In the genomic region with DNA sequence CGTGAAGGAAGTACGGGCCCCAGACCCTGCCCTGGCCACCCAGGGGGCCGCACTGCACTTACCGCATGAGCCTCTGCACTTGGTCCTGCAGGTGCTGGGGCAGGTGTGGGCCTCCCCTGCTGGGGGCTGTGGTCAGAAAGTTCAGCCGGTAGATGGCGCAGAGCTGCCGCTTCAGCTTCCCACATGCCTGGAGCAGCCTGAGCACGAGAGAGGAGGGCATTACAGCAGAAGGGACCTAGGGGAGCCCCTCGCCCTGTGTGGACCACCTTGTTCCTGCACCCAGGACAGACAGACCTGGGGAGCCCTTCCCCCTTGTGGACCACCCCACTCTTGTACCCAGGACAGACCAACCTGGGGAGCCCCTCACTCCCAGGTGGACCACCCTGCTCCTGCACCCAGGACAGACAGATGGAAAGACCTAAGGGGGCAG, we compare ENCODE assay signal across 12 cellular contexts. TPM values are rescaled to one million over a fixed set of nuclear protein-coding genes. Genes with fewer than 3 reads are reported as not detected.
DNase-seq lines count a peak whose midpoint lies in the region; ATAC-seq and TF ChIP-seq lines count a peak whose summit lies in the region.
"Had no signal": no experiment of that assay in that cellular context is flagged by ENCODE, and none has a peak within 500 bp of the region (broad histone marks: within the 10 kb centered on the region; RNA-seq: fewer than 3 reads in every experiment).

No MANE protein-coding gene starts in this region.

- TF ChIP-seq CTCF in left ventricle myocardium inferior (IDR thresholded peaks at IDR 0.05; ENCODE audit: borderline replicate concordance) = peak; percentile 37
- TF ChIP-seq CTCF in stomach (IDR thresholded peaks at IDR 0.05) = no peak
- TF ChIP-seq CTCF in thyroid gland (IDR thresholded peaks at IDR 0.05) = no peak

- TF ChIP-seq EP300 in stomach (IDR thresholded peaks at IDR 0.05) = no peak

- DNase-seq in left ventricle myocardium inferior = no peak
- DNase-seq in cardiac septum (ENCODE audit: low spot score) = no peak
- peak; percentile 48 for DNase-seq in NCI-H69 (lab: John Stamatoyannopoulos, UW)
- DNase-seq in stomach = peak; percentile 23
- DNase-seq in thyroid gland = no peak
- no peak for DNase-seq in UCSD-AML1 (lab: John Stamatoyannopoulos, UW; ENCODE audit: unreplicated experiment)
- no peak for DNase-seq in NCI-H2081 (lab: John Stamatoyannopoulos, UW)
- DNase-seq: activated T-cell treated with anti-CD3 and anti-CD28 coated beads, Interleukin-2, amount 50 U/mL, for 72 hours; aorta; NCI-H446 treated with DMSO at 0.1 percent for 48 hours had no signal

- H3K27ac ChIP-seq in left ventricle myocardium inferior (replicated peaks) = no peak overlapping the region
- H3K27ac ChIP-seq in stomach = no peak overlapping the region
- H3K27ac ChIP-seq in thyroid gland = no peak overlapping the region
- H3K27ac ChIP-seq: SJSA1 had no signal

- H3K9me3 ChIP-seq in left ventricle myocardium inferior (replicated peaks) (no peaks in the 10 kb centered on the region), stomach (no peaks in the 10 kb centered on the region), thyroid gland (no peaks in the 10 kb centered on the region)
- H3K9me3 ChIP-seq: SJSA1 had no signal

- TF ChIP-seq POLR2A in stomach (IDR thresholded peaks at IDR 0.05) = no peak
- no peak for TF ChIP-seq POLR2A in thyroid gland (IDR thresholded peaks at IDR 0.05)

- H3K4me1 ChIP-seq in left ventricle myocardium inferior (peaks cover 10% of the 10 kb centered on the region), stomach (no peaks in the 10 kb centered on the region), thyroid gland (no peaks in the 10 kb centered on the region)
- H3K4me1 ChIP-seq: SJSA1 had no signal

- no peak overlapping the region for H3K4me3 ChIP-seq in left ventricle myocardium inferior
- H3K4me3 ChIP-seq in stomach = no peak overlapping the region
- H3K4me3 ChIP-seq in thyroid gland (replicated peaks in 1 of 3) = no peak overlapping the region
- H3K4me3 ChIP-seq: SJSA1 had no signal

- intact Hi-C loops in left ventricle myocardium inferior (cut with micrococcal nuclease) (no loop called here), cardiac septum (cut with DNase I) (no loop called here), stomach (cut with DNase I; ENCODE audit: low total_unique reads) (no loop called here), thyroid gland (cut with DNase I) (no loop called here)

- H3K36me3 ChIP-seq in left ventricle myocardium inferior = peaks cover 64% of the 10 kb centered on the region
- peaks cover 28 to 99% (median 91%) of the 10 kb centered on the region in 4 donors for H3K36me3 ChIP-seq in stomach
- peaks cover 11 to 20% of the 10 kb centered on the region in 2 donors for H3K36me3 ChIP-seq in thyroid gland

- ATAC-seq in esophagus mucosa = peak; percentile 10

- H3K27me3 ChIP-seq in left ventricle myocardium inferior (ENCODE audit: low read depth) = no peaks in the 10 kb centered on the region
- H3K27me3 ChIP-seq in stomach = no peaks in the 10 kb centered on the region
- no peaks in the 10 kb centered on the region for H3K27me3 ChIP-seq in thyroid gland
- H3K27me3 ChIP-seq: SJSA1 had no signal

- WGBS in stomach, 5 donors = 68 to 79% (median 70%) methylated on average over 7 to 9 of the region's 9 CpGs
- 70 to 77% methylated on average over 6 to 8 of the region's 9 CpGs for WGBS in thyroid gland, 2 donors

RNA-seq across cellular contexts. Expression of a gene that starts 8.7 kb away (rescaled TPM):
- total RNA-seq in left ventricle myocardium inferior = 10.4 TPM
- 11.7 TPM for total RNA-seq in cardiac septum
- total RNA-seq in esophagus mucosa = 1.5 TPM
- total RNA-seq in stomach = 10 to 100 TPM in 3 of 5 donors, 1 to 10 TPM in 2; 3.5 to 33.5 (median 13.2) TPM
- 1 to 10 TPM; 2.4 to 9.7 (median 3.5) TPM for polyA plus RNA-seq in stomach
- total RNA-seq in thyroid gland = 10 to 100 TPM in 3 of 4 donors, 1 to 10 TPM in 1; 9.9 to 20.1 (median 12.4) TPM

RNA-seq across cellular contexts. Expression of a gene that starts 23.0 kb away (rescaled TPM):
- 31.9 TPM for total RNA-seq in left ventricle myocardium inferior
- 34.8 TPM for total RNA-seq in cardiac septum
- 29.7 TPM for total RNA-seq in esophagus mucosa
- total RNA-seq in stomach = 100 to 1,000 TPM in 2 of 5 donors, 10 to 100 TPM in 3; 15.1 to 140 (median 89.1) TPM
- 10 to 100 TPM; 30.7 to 49.8 (median 37.3) TPM for polyA plus RNA-seq in stomach
- total RNA-seq in thyroid gland = 10 to 100 TPM; 48.6 to 66.7 (median 60.5) TPM

Comparison
In these comparisons a context has a peak if more than half of its experiments do, and no peak if none do; other contexts are left out.
1. DNase-seq: peak in NCI-H69 (single experiment) and stomach (single experiment); none in left ventricle myocardium inferior (single experiment), cardiac septum (single experiment), thyroid gland (0 of 2), UCSD-AML1 (single experiment) and NCI-H2081 (0 of 2).